Comparison of ENCODE assay signal across 8 cellular contexts in the genomic region with DNA sequence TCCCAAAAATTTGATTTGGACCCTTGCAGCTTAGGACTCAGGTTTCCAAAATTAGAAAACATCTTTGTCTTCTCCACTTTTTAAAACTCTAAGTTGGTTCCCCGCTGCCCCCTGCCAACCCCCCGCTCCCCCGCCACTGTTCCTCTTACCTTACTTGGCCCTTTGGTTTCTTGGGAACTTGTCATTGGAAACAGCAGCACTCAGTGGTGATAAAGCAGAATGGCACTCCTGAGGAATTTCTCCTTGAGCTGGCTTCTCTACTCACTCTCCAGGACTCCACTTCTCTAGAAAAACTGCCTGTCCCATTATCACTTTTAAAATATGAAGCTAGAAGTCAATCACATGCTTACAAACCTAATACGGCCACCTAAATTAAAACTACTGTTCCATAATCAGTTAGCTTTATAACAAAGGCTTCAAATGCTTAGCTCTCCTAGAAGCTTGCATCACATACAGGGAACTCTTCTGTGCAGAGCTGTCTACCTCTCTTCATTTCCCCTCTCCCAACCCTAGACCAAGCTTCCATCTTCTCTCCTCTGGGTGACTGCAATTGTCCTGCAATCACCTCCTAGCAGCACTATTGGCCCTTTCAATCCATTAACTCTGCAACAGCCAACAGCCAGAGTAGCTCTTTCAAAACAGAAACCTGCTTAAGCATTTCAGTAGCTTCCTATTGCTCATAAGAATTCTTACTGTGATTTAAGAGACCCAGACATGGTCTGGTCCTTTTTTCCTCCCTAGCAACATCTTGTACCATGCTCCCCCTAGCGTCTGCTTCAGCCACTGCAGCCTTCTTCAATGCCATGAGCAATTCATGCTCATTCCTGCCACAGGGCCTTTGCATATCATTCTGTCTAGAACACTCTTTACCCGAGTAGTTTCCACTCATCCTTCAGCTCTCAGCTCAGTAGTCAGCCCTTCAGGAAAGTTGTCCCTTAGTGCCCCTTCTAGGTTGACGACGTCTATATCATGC. TPM values are rescaled to one million over a fixed set of nuclear protein-coding genes. Genes with fewer than 3 reads are reported as not detected.
DNase-seq lines count a peak whose midpoint lies in the region; ATAC-seq and TF ChIP-seq lines count a peak whose summit lies in the region.

No MANE protein-coding gene starts in this region.

- H3K27ac ChIP-seq in AG04450 (ENCODE audit: low read depth, low read length): no peak overlapping the region

- peak; percentile 89 for TF ChIP-seq CTCF in AG04450 (IDR thresholded peaks at IDR 0.05; ENCODE audit: low read depth, low read length)

- H3K4me3 ChIP-seq in AG04450 (ENCODE audit: low read depth, low read length): no peak overlapping the region

- POLR2A ChIA-PET in AG04450 (lab: Yijun Ruan, JAX): interaction anchor here (0.7 to 1.4 kb wide), 3 partner anchors 15 to 551 kb away, joined by 4 to 7 read pairs (median 6); partner anchors contain the start of genes METTL21A and PLEKHM3

- DNase-seq in AG04450 (ENCODE audit: low read depth, low spot score): peak; percentile 38
- DNase-seq in NCI-H524 (lab: John Stamatoyannopoulos, UW): peak; percentile 3 to 43
- DNase-seq in activated CD4-positive, alpha-beta T cell treated with anti-CD3 and anti-CD28 coated beads, Interleukin-2, amount 50 U/mL, for 4 hours: peak; percentile 56 to 57
- peak; percentile 43 for DNase-seq in effector CD4-positive, alpha-beta T cell
- peak; percentile 71 for DNase-seq in medulla oblongata (ENCODE audit: extremely low spot score)
- DNase-seq in stimulated activated CD8-positive, alpha-beta memory T cell treated with anti-CD3 and anti-CD28 coated beads, Interleukin-15, amount 100 ng/mL, for 48 hours (ENCODE audit: low read depth in 2 of 2): peak; percentile 58 to 60

- ATAC-seq in GM18517 (IDR thresholded peaks at IDR 0.05; ENCODE audit: unreplicated experiment) (peak; percentile 82), HG02973 (IDR thresholded peaks at IDR 0.05; ENCODE audit: unreplicated experiment) (peak; percentile 89)

- H3K9me3 ChIP-seq in AG04450 (ENCODE audit: control insufficient read depth, insufficient read depth, low read length): no peaks in the 10 kb centered on the region

- CTCF ChIA-PET in AG04450 (lab: Charles Lee): interaction anchor here (0.5 to 6.4 kb wide), 100 partner anchors 9 to 1482 kb away, joined by 3 to 228 read pairs (median 5); partner anchors contain the start of genes CCNYL1, FZD5, METTL21A and PLEKHM3

- H3K27me3 ChIP-seq in AG04450 (ENCODE audit: control insufficient read depth, insufficient read depth, low read length): no peaks in the 10 kb centered on the region

RNA-seq across cellular contexts. Expression of gene PLEKHM3, which starts 15.2 kb away (rescaled TPM):
- polyA plus RNA-seq in AG04450 (2011; rRNA removed): 5.3 and 7.0 TPM in 2 replicates
- polyA minus RNA-seq in AG04450 (2011; rRNA and poly(A)+ RNA removed): 22.2 and 24.6 TPM in 2 replicates
